In the genomic region with DNA sequence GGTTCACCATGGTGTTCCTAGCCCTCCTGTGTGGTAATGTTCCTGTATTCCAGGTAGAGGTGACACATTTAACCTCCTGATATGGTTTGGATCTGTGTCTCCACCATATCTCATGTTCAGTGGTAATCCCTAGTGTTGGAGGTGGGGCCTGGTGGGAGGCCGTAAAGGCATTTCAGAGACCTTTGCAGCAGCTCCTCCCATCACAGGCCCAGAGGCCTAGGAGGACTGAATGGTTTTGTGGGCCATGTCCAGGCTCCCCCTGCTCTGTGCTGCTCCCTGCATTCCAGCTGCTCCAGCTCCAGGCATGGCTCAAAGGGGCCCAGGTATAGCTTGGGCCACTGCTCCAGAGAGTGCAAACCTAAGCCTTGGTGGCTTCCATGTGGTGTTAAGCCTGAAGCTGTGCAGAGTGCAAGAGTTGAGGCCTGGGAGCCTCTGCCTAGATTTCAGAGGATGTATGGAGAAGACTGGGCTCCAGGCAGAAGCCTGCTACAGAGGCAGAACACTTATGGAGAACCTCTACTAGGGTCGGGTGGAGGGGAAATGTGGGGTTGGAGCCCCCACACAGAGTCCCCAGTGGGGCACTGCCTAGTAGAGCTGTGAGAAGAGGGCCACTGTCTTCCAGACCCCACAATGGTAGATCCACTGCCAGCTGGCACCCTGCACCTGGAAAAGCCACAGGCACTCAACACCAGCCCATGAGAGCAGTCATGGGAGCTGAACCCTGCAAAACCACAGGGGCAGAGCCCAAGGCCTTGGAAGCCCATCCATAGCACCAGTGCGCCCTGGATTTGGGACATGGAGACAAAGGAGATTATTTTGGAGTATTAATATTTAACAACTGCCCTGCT, we compare ENCODE assay signal across 2 cellular contexts.
TF ChIP-seq lines count a peak whose summit lies in the region.

No MANE protein-coding gene starts in this region.

TF ChIP-seq in A549, 52 proteins besides CTCF, POLR2A, EP300 and RAD21:
- TF ChIP-seq TFCP2L1 (CRISPR knock-in tag; IDR thresholded peaks at IDR 0.05) (no peak), ZFP36 (IDR thresholded peaks at IDR 0.05; ENCODE audit: borderline replicate concordance, partially characterized antibody) (peak; percentile 96)

TF ChIP-seq in HEK293, 187 proteins besides CTCF, POLR2A, EP300 and RAD21:
- TF ChIP-seq TCF7L2 (IDR thresholded peaks at IDR 0.05; ENCODE audit: borderline replicate concordance, low read depth, low read length): no peak
- no peak for TF ChIP-seq ZNF521 (tag by site-specific recombination; IDR thresholded peaks at IDR 0.05)
- TF ChIP-seq, protein P1, sequence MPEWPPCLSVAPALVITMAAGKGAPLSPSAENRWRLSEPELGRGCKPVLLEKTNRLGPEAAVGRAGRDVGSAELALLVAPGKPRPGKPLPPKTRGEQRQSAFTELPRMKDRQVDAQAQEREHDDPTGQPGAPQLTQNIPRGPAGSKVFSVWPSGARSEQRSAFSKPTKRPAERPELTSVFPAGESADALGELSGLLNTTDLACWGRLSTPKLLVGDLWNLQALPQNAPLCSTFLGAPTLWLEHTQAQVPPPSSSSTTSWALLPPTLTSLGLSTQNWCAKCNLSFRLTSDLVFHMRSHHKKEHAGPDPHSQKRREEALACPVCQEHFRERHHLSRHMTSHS (tag by site-specific recombination; IDR thresholded peaks at IDR 0.05): no peak
- TF ChIP-seq, protein P2, sequence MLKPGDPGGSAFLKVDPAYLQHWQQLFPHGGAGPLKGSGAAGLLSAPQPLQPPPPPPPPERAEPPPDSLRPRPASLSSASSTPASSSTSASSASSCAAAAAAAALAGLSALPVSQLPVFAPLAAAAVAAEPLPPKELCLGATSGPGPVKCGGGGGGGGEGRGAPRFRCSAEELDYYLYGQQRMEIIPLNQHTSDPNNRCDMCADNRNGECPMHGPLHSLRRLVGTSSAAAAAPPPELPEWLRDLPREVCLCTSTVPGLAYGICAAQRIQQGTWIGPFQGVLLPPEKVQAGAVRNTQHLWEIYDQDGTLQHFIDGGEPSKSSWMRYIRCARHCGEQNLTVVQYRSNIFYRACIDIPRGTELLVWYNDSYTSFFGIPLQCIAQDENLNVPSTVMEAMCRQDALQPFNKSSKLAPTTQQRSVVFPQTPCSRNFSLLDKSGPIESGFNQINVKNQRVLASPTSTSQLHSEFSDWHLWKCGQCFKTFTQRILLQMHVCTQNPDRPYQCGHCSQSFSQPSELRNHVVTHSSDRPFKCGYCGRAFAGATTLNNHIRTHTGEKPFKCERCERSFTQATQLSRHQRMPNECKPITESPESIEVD (tag by site-specific recombination; IDR thresholded peaks at IDR 0.05): no peak
- peak; percentile 73 for TF ChIP-seq ZNF394 (tag by site-specific recombination; IDR thresholded peaks at IDR 0.05; ENCODE audit: borderline replicate concordance)
- no peak for TF ChIP-seq MEIS1 (CRISPR knock-in tag; IDR thresholded peaks at IDR 0.05; ENCODE audit: borderline replicate concordance)
- peak; percentile 100 for TF ChIP-seq ZNF585B (tag by site-specific recombination; IDR thresholded peaks at IDR 0.05)
- TF ChIP-seq SETDB1 (IDR thresholded peaks at IDR 0.05; ENCODE audit: insufficient read length, low read length): peak; percentile 89
- TF ChIP-seq ZFP3 (tag by site-specific recombination; IDR thresholded peaks at IDR 0.05; ENCODE audit: low read depth): no peak
- TF ChIP-seq ZNF366 (tag by site-specific recombination; conservative IDR thresholded peaks at IDR 0.05): no peak
- TF ChIP-seq ZNF549 (tag by site-specific recombination; IDR thresholded peaks at IDR 0.05): no peak
- TF ChIP-seq ZNF600 (tag by site-specific recombination; IDR thresholded peaks at IDR 0.05): no peak
- TF ChIP-seq TRIM28 (IDR thresholded peaks at IDR 0.05; ENCODE audit: borderline replicate concordance, low read length): peak; percentile 95; the same call in 1 of the 2 replicates
